In genomic region chr17:62189377-62189776, GRCh38 we compare ENCODE assay signal across 16 cellular contexts.
DNase-seq lines count a peak whose midpoint lies in the region; FAIRE-seq and TF ChIP-seq lines count a peak whose summit lies in the region.
"Had no signal": no experiment of that assay in that cellular context is flagged by ENCODE, and none has a peak within 500 bp of the region (broad histone marks: within the 10 kb centered on the region; RNA-seq: fewer than 3 reads in every experiment).

No MANE protein-coding gene starts in this region.

- no peak overlapping the region for H3K9ac ChIP-seq in colonic mucosa (ENCODE audit: low read depth in 2 of 2, low read length in 2 of 2)

- FAIRE-seq in urothelium cell line (lab: Jason Lieb, UNC), result peak; percentile 74

- H3K9me3 ChIP-seq in colonic mucosa, result no peaks in the 10 kb centered on the region

- no peaks in the 10 kb centered on the region for H3K27me3 ChIP-seq in colonic mucosa

- peak overlapping the region; percentile 76 for H3K27ac ChIP-seq in colonic mucosa
- H3K27ac ChIP-seq: C4-2B had no signal

- intact Hi-C loops in colonic mucosa (cut with DNase I), result loop anchor here (10.0 kb wide), 1 partner anchor 85 kb away; no protein-coding TSS in a partner anchor

- DNase-seq in NCI-H748 (lab: John Stamatoyannopoulos, UW; ENCODE audit: unreplicated experiment) (peak; percentile 66), NCI-H748 treated with DMSO at 0.1 percent for 48 hours (lab: John Stamatoyannopoulos, UW) (no peak), NCI-H526 (lab: John Stamatoyannopoulos, UW) (peak; percentile 32 to 51), colonic mucosa (no peak), urothelium cell line (ENCODE audit: low spot score) (no peak), activated T-cell treated with anti-CD3 and anti-CD28 coated beads for 4 hours (no peak), NCI-H128 (lab: John Stamatoyannopoulos, UW; ENCODE audit: unreplicated experiment) (no peak)
- DNase-seq: EL, HFFc6, Karpas-422, MM.1S, NCI-H1092 treated with DMSO at 0.1 percent for 48 hours, NCI-H1694, NCI-H446 treated with DMSO at 0.1 percent for 48 hours, T-helper 1 cell had no signal

- no peaks in the 10 kb centered on the region for H3K36me3 ChIP-seq in colonic mucosa

- H3K4me1 ChIP-seq in colonic mucosa, result peaks cover 4% of the 10 kb centered on the region

- H3K4me3 ChIP-seq in colonic mucosa, result no peak overlapping the region

- no peak for TF ChIP-seq CTCF in colonic mucosa (IDR thresholded peaks at IDR 0.05)

Comparison
In these comparisons a context has a peak if more than half of its experiments do, and no peak if none do; other contexts are left out.
1. DNase-seq: peak in NCI-H748 (single experiment) and NCI-H526 (2 of 2); none in NCI-H748 treated with DMSO at 0.1 percent for 48 hours (single experiment), colonic mucosa (single experiment), urothelium cell line (single experiment), activated T-cell treated with anti-CD3 and anti-CD28 coated beads for 4 hours (single experiment) and NCI-H128 (single experiment).